ENCODE assay signal across 1 cellular context in genomic region chr2:73827018-73827417, GRCh38.
TF ChIP-seq lines count a peak whose summit lies in the region.

No MANE protein-coding gene starts in this region.

TF ChIP-seq in HCT116, 20 proteins besides CTCF, POLR2A, EP300 and RAD21 (continued from another document):
- TF ChIP-seq, protein P1, sequence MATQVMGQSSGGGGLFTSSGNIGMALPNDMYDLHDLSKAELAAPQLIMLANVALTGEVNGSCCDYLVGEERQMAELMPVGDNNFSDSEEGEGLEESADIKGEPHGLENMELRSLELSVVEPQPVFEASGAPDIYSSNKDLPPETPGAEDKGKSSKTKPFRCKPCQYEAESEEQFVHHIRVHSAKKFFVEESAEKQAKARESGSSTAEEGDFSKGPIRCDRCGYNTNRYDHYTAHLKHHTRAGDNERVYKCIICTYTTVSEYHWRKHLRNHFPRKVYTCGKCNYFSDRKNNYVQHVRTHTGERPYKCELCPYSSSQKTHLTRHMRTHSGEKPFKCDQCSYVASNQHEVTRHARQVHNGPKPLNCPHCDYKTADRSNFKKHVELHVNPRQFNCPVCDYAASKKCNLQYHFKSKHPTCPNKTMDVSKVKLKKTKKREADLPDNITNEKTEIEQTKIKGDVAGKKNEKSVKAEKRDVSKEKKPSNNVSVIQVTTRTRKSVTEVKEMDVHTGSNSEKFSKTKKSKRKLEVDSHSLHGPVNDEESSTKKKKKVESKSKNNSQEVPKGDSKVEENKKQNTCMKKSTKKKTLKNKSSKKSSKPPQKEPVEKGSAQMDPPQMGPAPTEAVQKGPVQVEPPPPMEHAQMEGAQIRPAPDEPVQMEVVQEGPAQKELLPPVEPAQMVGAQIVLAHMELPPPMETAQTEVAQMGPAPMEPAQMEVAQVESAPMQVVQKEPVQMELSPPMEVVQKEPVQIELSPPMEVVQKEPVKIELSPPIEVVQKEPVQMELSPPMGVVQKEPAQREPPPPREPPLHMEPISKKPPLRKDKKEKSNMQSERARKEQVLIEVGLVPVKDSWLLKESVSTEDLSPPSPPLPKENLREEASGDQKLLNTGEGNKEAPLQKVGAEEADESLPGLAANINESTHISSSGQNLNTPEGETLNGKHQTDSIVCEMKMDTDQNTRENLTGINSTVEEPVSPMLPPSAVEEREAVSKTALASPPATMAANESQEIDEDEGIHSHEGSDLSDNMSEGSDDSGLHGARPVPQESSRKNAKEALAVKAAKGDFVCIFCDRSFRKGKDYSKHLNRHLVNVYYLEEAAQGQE (IDR thresholded peaks at IDR 0.05; ENCODE audit: low read depth): no peak
- TF ChIP-seq ZFX (IDR thresholded peaks at IDR 0.05) (no peak), ATF3 (IDR thresholded peaks at IDR 0.05) (no peak), SRF (IDR thresholded peaks at IDR 0.05; ENCODE audit: low read depth) (no peak), SP1 (IDR thresholded peaks at IDR 0.05; ENCODE audit: low read depth) (no peak), EZH2 (IDR thresholded peaks at IDR 0.05) (no peak), POLR2AphosphoS5 (IDR thresholded peaks at IDR 0.05; ENCODE audit: low read depth, low read length) (no peak), JUND (IDR thresholded peaks at IDR 0.05) (no peak), EGR1 (IDR thresholded peaks at IDR 0.05; ENCODE audit: low read depth) (no peak), SIN3A (IDR thresholded peaks at IDR 0.05; ENCODE audit: low read depth) (no peak), TCF7L2 (IDR thresholded peaks at IDR 0.05; ENCODE audit: borderline replicate concordance, extremely low read depth, insufficient read depth, insufficient read length) (no peak), ZNF274 (IDR thresholded peaks at IDR 0.05; ENCODE audit: low read depth, low read length) (no peak), CEBPB (IDR thresholded peaks at IDR 0.05; ENCODE audit: low read depth) (no peak), EZH2phosphoT487 (IDR thresholded peaks at IDR 0.05; ENCODE audit: borderline replicate concordance) (no peak), YY1 (IDR thresholded peaks at IDR 0.05; ENCODE audit: extremely low read depth, insufficient replicate concordance, low read depth, low read length) (no peak)
